Comparison of ENCODE assay signal across 8 cellular contexts in genomic region chr14:26163761-26164160, GRCh38.
DNase-seq lines count a peak whose midpoint lies in the region; ATAC-seq, FAIRE-seq and TF ChIP-seq lines count a peak whose summit lies in the region.

No MANE protein-coding gene starts in this region.

- TF ChIP-seq POLR2A in body of pancreas (IDR thresholded peaks at IDR 0.05) (no peak), H54 (IDR thresholded peaks at IDR 0.05; ENCODE audit: low read depth, low read length) (no peak)

- DNase-seq in ELF-1 (ENCODE audit: low read depth, low spot score) (peak; percentile 69), NCI-H2081 (lab: John Stamatoyannopoulos, UW) (peak; percentile 24 to 73), body of pancreas (no peak), mucosa of descending colon (no peak), H54 (ENCODE audit: insufficient read length, low spot score) (no peak), LoVo (ENCODE audit: low spot score) (no peak), OCI-M2 (lab: John Stamatoyannopoulos, UW; ENCODE audit: unreplicated experiment) (no peak)

- H3K4me1 ChIP-seq in body of pancreas (no peaks in the 10 kb centered on the region), mucosa of descending colon (ENCODE audit: low read depth) (no peaks in the 10 kb centered on the region)

- H3K4me3 ChIP-seq in body of pancreas (no peak overlapping the region), mucosa of descending colon (no peak overlapping the region)

- no peaks in the 10 kb centered on the region for H3K27me3 ChIP-seq in body of pancreas

- no peak for FAIRE-seq in H54 (lab: Jason Lieb, UNC)

- intact Hi-C loops in body of pancreas (cut with DNase I) (no loop called here), mucosa of descending colon (cut with DNase I, micrococcal nuclease) (no loop called here)

- ATAC-seq in body of pancreas (peak; percentile 24), mucosa of descending colon (peak; percentile 65), GM18519 (IDR thresholded peaks at IDR 0.05; ENCODE audit: low FRiP score, unreplicated experiment) (no peak)

- no peak overlapping the region for H3K27ac ChIP-seq in body of pancreas

- H3K36me3 ChIP-seq in body of pancreas (replicated peaks in 1 of 2; ENCODE audit: insufficient read depth in 1 of 2, low read depth in 2 of 2) (no peaks in the 10 kb centered on the region), mucosa of descending colon (ENCODE audit: low read depth) (no peaks in the 10 kb centered on the region)

- 35 to 50% methylated on average over 1 of the region's 1 CpG for WGBS in body of pancreas, 2 donors

- H3K9me3 ChIP-seq in body of pancreas (no peaks in the 10 kb centered on the region), mucosa of descending colon (no peaks in the 10 kb centered on the region)

- TF ChIP-seq CTCF in body of pancreas (IDR thresholded peaks at IDR 0.05) (peak in 3 of 7 experiments; percentile 13 to 28 (median 19)), mucosa of descending colon (IDR thresholded peaks at IDR 0.05) (no peak)

Comparison
In these comparisons a context has a peak if more than half of its experiments do, and no peak if none do; other contexts are left out.
1. DNase-seq: peak in ELF-1 (single experiment) and NCI-H2081 (2 of 2); none in body of pancreas (0 of 4), mucosa of descending colon (0 of 3), H54 (single experiment), LoVo (single experiment) and OCI-M2 (single experiment).